In the genomic region with DNA sequence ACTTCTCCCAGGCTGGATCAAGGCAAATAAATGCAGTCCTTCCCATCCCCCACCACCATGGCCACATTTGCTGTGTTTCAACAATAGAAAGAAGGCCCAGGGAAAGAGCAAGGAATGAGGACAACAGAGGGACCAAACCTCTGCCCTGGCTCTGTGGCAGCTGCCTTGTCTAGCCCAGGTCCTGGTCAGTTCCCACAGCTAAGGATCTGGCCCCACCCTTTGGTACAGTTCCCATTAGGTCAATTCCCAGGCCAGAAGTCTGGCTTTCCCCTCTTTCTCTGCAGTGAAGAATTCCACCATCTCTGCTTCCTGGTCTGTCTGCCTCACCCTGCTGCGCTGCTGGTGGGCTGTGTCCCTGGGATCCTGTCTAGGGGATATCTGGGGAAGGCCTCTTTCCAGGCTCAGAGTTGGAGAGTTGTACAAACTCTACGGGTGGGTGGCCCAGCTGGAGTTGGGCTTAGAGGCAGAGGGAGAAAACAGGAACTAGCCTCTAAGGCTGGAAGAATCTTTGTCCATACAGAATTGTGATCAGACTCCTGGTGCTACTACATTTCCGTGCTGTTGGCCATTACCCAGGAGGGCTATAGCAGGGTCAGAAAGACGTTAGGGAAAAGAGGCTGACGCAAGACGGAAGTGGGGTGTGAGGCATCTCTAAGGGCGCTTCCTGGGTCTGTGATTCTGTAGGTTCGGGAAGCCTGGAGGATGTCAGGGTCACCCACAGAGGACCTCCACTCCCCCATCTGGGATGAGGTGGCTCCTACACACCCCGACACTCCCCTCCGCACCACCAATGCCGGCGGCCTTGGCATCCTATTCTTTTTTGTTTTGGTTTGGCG, we compare ENCODE assay signal across 1 cellular context.
TF ChIP-seq lines count a peak whose summit lies in the region.

No MANE protein-coding gene starts in this region.

TF ChIP-seq in K562, 482 proteins besides CTCF, POLR2A, EP300 and RAD21 (continued from another document):
- TF ChIP-seq SMARCA5 (IDR thresholded peaks at IDR 0.05) (no peak), EHMT2 (IDR thresholded peaks at IDR 0.05) (no peak), PYGO2 (tag; IDR thresholded peaks at IDR 0.05) (no peak), SRSF9 (IDR thresholded peaks at IDR 0.05; ENCODE audit: borderline replicate concordance, low read depth, low read length) (no peak), NR2C1 (IDR thresholded peaks at IDR 0.05) (no peak), NR2C1 (tag; IDR thresholded peaks at IDR 0.05) (peak; percentile 21; the same call in 1 of the 2 replicates), CCNT2 (IDR thresholded peaks at IDR 0.05; ENCODE audit: borderline replicate concordance, extremely low read depth, insufficient read length, low read depth, low read length) (no peak), TEAD1 (CRISPR knock-in tag; IDR thresholded peaks at IDR 0.05) (peak; percentile 8 to 59; a peak in 1 of 4 replicates), ERF (CRISPR knock-in tag; IDR thresholded peaks at IDR 0.05) (no peak), NFE2 (IDR thresholded peaks at IDR 0.05; ENCODE audit: low read depth) (no peak), ATF6 (CRISPR knock-in tag; IDR thresholded peaks at IDR 0.05) (no peak), ZNF197 (CRISPR knock-in tag; IDR thresholded peaks at IDR 0.05; ENCODE audit: low read depth) (peak; percentile 60; the same call in 1 of the 2 replicates), SMARCE1 (IDR thresholded peaks at IDR 0.05) (no peak), TAF1 (IDR thresholded peaks at IDR 0.05; ENCODE audit: control insufficient read depth, extremely low read depth, insufficient read depth, low read length, severe bottlenecking) (no peak), NFYB (IDR thresholded peaks at IDR 0.05; ENCODE audit: extremely low read depth, insufficient read length) (no peak)
- TF ChIP-seq, protein P1, sequence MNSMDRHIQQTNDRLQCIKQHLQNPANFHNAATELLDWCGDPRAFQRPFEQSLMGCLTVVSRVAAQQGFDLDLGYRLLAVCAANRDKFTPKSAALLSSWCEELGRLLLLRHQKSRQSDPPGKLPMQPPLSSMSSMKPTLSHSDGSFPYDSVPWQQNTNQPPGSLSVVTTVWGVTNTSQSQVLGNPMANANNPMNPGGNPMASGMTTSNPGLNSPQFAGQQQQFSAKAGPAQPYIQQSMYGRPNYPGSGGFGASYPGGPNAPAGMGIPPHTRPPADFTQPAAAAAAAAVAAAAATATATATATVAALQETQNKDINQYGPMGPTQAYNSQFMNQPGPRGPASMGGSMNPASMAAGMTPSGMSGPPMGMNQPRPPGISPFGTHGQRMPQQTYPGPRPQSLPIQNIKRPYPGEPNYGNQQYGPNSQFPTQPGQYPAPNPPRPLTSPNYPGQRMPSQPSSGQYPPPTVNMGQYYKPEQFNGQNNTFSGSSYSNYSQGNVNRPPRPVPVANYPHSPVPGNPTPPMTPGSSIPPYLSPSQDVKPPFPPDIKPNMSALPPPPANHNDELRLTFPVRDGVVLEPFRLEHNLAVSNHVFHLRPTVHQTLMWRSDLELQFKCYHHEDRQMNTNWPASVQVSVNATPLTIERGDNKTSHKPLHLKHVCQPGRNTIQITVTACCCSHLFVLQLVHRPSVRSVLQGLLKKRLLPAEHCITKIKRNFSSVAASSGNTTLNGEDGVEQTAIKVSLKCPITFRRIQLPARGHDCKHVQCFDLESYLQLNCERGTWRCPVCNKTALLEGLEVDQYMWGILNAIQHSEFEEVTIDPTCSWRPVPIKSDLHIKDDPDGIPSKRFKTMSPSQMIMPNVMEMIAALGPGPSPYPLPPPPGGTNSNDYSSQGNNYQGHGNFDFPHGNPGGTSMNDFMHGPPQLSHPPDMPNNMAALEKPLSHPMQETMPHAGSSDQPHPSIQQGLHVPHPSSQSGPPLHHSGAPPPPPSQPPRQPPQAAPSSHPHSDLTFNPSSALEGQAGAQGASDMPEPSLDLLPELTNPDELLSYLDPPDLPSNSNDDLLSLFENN (IDR thresholded peaks at IDR 0.05; ENCODE audit: low read depth in 2 of 2, low read length in 2 of 2), result no peak
